ENCODE assay signal across 9 cellular contexts in the genomic region with DNA sequence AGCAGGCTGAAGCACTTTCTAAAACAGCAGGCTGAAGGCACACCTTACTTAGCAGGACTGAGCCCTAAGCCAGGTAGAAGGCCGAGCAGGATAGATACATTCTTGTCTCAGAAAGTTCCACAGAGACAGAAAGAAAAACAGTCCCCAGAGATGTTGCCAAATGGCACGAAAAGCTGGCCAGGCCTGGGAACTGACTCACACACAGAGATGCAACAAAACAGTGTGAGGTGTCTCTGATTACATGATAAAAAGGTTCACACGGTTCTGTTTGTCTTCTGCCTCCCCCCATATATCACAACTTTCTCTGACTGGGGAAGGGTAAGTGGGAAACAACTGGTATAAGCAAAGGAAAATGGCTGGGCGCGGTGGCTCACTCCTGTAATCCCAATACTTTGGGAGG. TPM values are rescaled to one million over a fixed set of nuclear protein-coding genes. Genes with fewer than 3 reads are reported as not detected.
A peak's percentile ranks its signal among the peaks of the same experiment; 100 is the strongest.
DNase-seq lines count a peak whose midpoint lies in the region; ATAC-seq and TF ChIP-seq lines count a peak whose summit lies in the region.
"Had no signal": no experiment of that assay in that cellular context is flagged by ENCODE, and none has a peak within 500 bp of the region (broad histone marks: within the 10 kb centered on the region; RNA-seq: fewer than 3 reads in every experiment).

No MANE protein-coding gene starts in this region.

- no peaks in the 10 kb centered on the region for H3K9me3 ChIP-seq in MG63

- ATAC-seq in natural killer cell (no peak), GM18858 (IDR thresholded peaks at IDR 0.05; ENCODE audit: unreplicated experiment) (no peak), HG03175 (IDR thresholded peaks at IDR 0.05; ENCODE audit: unreplicated experiment) (no peak), GM19035 (IDR thresholded peaks at IDR 0.05; ENCODE audit: unreplicated experiment) (no peak)

- DNase-seq in AG08396 (ENCODE audit: low spot score), result peak; percentile 58
- peak; percentile 49 for DNase-seq in MG63
- no peak for DNase-seq in dorsolateral prefrontal cortex
- no peak for DNase-seq in natural killer cell
- DNase-seq in NCI-H187 treated with DMSO at 0.1 percent for 48 hours (lab: John Stamatoyannopoulos, UW), result no peak
- DNase-seq: stimulated activated CD4-positive, alpha-beta T cell treated with anti-CD3 and anti-CD28 coated beads, Interleukin-4, amount 100 ng/mL, for 1 hour had no signal

- no peaks in the 10 kb centered on the region for H3K27me3 ChIP-seq in MG63
- H3K27me3 ChIP-seq in dorsolateral prefrontal cortex, result no peaks in the 10 kb centered on the region

- no peak overlapping the region for H3K4me3 ChIP-seq in MG63
- peak overlapping the region in 42 of 59 donors; percentile 72 to 100 (median 94) for H3K4me3 ChIP-seq in dorsolateral prefrontal cortex

- peak overlapping the region in 54 of 59 donors; percentile 26 to 100 (median 96) for H3K27ac ChIP-seq in dorsolateral prefrontal cortex

- H3K9me3 Mint-ChIP-seq in natural killer cell, result no peaks in the 10 kb centered on the region

- H3K27ac Mint-ChIP-seq in natural killer cell, result no peak overlapping the region

- intact Hi-C loops in dorsolateral prefrontal cortex (cut with DNase I), result no loop called here
- intact Hi-C loops in natural killer cell (cut with micrococcal nuclease), result no loop called here

- peaks cover 8 to 23% of the 10 kb centered on the region in 2 donors for H3K4me1 Mint-ChIP-seq in natural killer cell

- no peak for TF ChIP-seq CTCF in dorsolateral prefrontal cortex (IDR thresholded peaks at IDR 0.05 in 54 of 56, conservative IDR thresholded peaks at IDR 0.05 in 2 of 56; ENCODE audit: low read depth in 1 of 56, partially characterized antibody in 56 of 56)
- TF ChIP-seq CTCF in natural killer cell (IDR thresholded peaks at IDR 0.05), result no peak

- H3K27me3 Mint-ChIP-seq in natural killer cell (ENCODE audit: low read depth in 2 of 2), result no peaks in the 10 kb centered on the region

- peaks cover 13% of the 10 kb centered on the region for H3K36me3 ChIP-seq in MG63

- peak overlapping the region; percentile 62 for H3K4me3 Mint-ChIP-seq in natural killer cell

- no peaks in the 10 kb centered on the region for H3K36me3 Mint-ChIP-seq in natural killer cell

RNA-seq across cellular contexts. Expression of a gene that starts 1.7 kb away (rescaled TPM):
- total RNA-seq in MG63 (2014; rRNA removed; shearing (Covaris generic); ENCODE audit: low replicate concordance), result 6.6 and 7.9 TPM in 2 replicates
- 100 to 1,000 TPM; 311 to 523 (median 421) TPM for total RNA-seq in dorsolateral prefrontal cortex
- total RNA-seq in natural killer cell, result 100 to 1,000 TPM in 1 of 3 donors, 10 to 100 TPM in 2; 81.1 to 106 (median 95.2) TPM

RNA-seq across cellular contexts. Expression of a gene that starts 9.2 kb away (rescaled TPM):
- 0.20 and 0.23 TPM in 2 replicates for total RNA-seq in MG63 (2014; rRNA removed; shearing (Covaris generic); ENCODE audit: low replicate concordance)
- total RNA-seq in dorsolateral prefrontal cortex (10 to 100 TPM in 85 of 120 experiments, 1 to 10 TPM in 35; 3.9 to 40.2 (median 13.0) TPM), natural killer cell (100 to 1,000 TPM; 269 to 279 (median 277) TPM)

RNA-seq across cellular contexts. Expression of a gene that starts 25.0 kb away (rescaled TPM):
- total RNA-seq in MG63 (2014; rRNA removed; shearing (Covaris generic); ENCODE audit: low replicate concordance), result 40.4 and 54.2 TPM in 2 replicates
- total RNA-seq in dorsolateral prefrontal cortex, result 100 to 1,000 TPM in 3 of 120 experiments, 10 to 100 TPM in 117; 19.7 to 109 (median 43.9) TPM
- 1 to 10 TPM; 1.2 to 2.5 (median 2.0) TPM for total RNA-seq in natural killer cell

RNA-seq across cellular contexts. Expression of a gene that starts 43.3 kb away (rescaled TPM):
- 27.6 and 49.4 TPM in 2 replicates for total RNA-seq in MG63 (2014; rRNA removed; shearing (Covaris generic); ENCODE audit: low replicate concordance)
- total RNA-seq in dorsolateral prefrontal cortex (10 to 100 TPM; 11.9 to 37.4 (median 20.2) TPM), natural killer cell (10 to 100 TPM; 19.2 to 26.9 (median 22.5) TPM)

RNA-seq across cellular contexts. Expression of a gene that starts 51.3 kb away (rescaled TPM):
- 75.8 and 100 TPM in 2 replicates for total RNA-seq in MG63 (2014; rRNA removed; shearing (Covaris generic); ENCODE audit: low replicate concordance)
- total RNA-seq in dorsolateral prefrontal cortex (100 to 1,000 TPM in 56 of 120 experiments, 10 to 100 TPM in 64; 65.1 to 138 (median 98.8) TPM), natural killer cell (100 to 1,000 TPM in 1 of 3 donors, 10 to 100 TPM in 2; 68.6 to 110 (median 96.7) TPM)

Comparison
In these comparisons a context has a peak if more than half of its experiments do, and no peak if none do; other contexts are left out.
1. DNase-seq: peak in AG08396 (single experiment) and MG63 (single experiment); none in dorsolateral prefrontal cortex (0 of 10), natural killer cell (single experiment) and NCI-H187 treated with DMSO at 0.1 percent for 48 hours (single experiment).
2. RNA of a gene that starts 9.2 kb away (total RNA-seq): 269 to 279 TPM in natural killer cell; 3.9 to 40.2 TPM in dorsolateral prefrontal cortex and 0.20 to 0.23 TPM in MG63; every median in the first group is over 4 times any median in the second.
3. RNA of a gene that starts 25.0 kb away (total RNA-seq): 19.7 to 109 TPM in dorsolateral prefrontal cortex and 40.4 to 54.2 TPM in MG63; 1.2 to 2.5 TPM in natural killer cell; every median in the first group is over 4 times any median in the second.